In genomic region chr2:54456526-54457325, GRCh38 we compare ENCODE assay signal across 8 cellular contexts. TPM values are rescaled to one million over a fixed set of nuclear protein-coding genes. Genes with fewer than 3 reads are reported as not detected.
A peak's percentile ranks its signal among the peaks of the same experiment; 100 is the strongest.
DNase-seq lines count a peak whose midpoint lies in the region; ATAC-seq, FAIRE-seq and TF ChIP-seq lines count a peak whose summit lies in the region.

No MANE protein-coding gene starts in this region.

- peaks cover 15% of the 10 kb centered on the region for H3K4me1 ChIP-seq in neuron (ENCODE audit: insufficient read depth, low read length)

- H3K27me3 Mint-ChIP-seq in Calu3 (ENCODE audit: unreplicated experiment) = no peaks in the 10 kb centered on the region
- peaks cover 67% of the 10 kb centered on the region for H3K27me3 Mint-ChIP-seq in activated T-cell treated with anti-CD3 and anti-CD28 coated beads, Interleukin-2, amount 50 U/mL, for 24 hours

- no peak for TF ChIP-seq CTCF in Calu3 (IDR thresholded peaks at IDR 0.05; ENCODE audit: unreplicated experiment)

- BruUV-seq in Calu3 (replicated peaks; lab: Mats Ljungman, UMichigan) = no TSS peak

- peak overlapping the region; percentile 49 for H2AFZ ChIP-seq in neuron (ENCODE audit: low read depth, low read length)

- peak; percentile 37 for ATAC-seq in GM21381 (IDR thresholded peaks at IDR 0.05; ENCODE audit: unreplicated experiment)

- peaks cover 31% of the 10 kb centered on the region for H3K4me1 Mint-ChIP-seq in Calu3 (ENCODE audit: low read depth, unreplicated experiment)
- H3K4me1 Mint-ChIP-seq in activated T-cell treated with anti-CD3 and anti-CD28 coated beads, Interleukin-2, amount 50 U/mL, for 24 hours (ENCODE audit: low read depth) = peaks cover 20% of the 10 kb centered on the region

- CTCF ChIA-PET in Calu3 (lab: Charles Lee) = interaction anchor here (0.6 to 0.9 kb wide), 2 partner anchors 15 to 155 kb away, joined by 3 to 5 read pairs; no protein-coding TSS in a partner anchor

- H3K27me3 ChIP-seq in neuron (ENCODE audit: insufficient read depth, low read length) = no peaks in the 10 kb centered on the region

- peak overlapping the region; percentile 66 for H3K27ac Mint-ChIP-seq in Calu3 (ENCODE audit: unreplicated experiment)
- H3K27ac Mint-ChIP-seq in activated T-cell treated with anti-CD3 and anti-CD28 coated beads, Interleukin-2, amount 50 U/mL, for 24 hours = no peak overlapping the region

- no peaks in the 10 kb centered on the region for H3K9me3 ChIP-seq in neuron (ENCODE audit: low read length)

- peak overlapping the region; percentile 51 for H3K4me3 ChIP-seq in neuron (ENCODE audit: low read length)

- H3K9me3 Mint-ChIP-seq in Calu3 (ENCODE audit: low read depth, unreplicated experiment) = no peaks in the 10 kb centered on the region
- no peaks in the 10 kb centered on the region for H3K9me3 Mint-ChIP-seq in activated T-cell treated with anti-CD3 and anti-CD28 coated beads, Interleukin-2, amount 50 U/mL, for 24 hours

- no peak for FAIRE-seq in frontal cortex (lab: Jason Lieb, UNC)

- H3K36me3 Mint-ChIP-seq in Calu3 (ENCODE audit: insufficient read depth, unreplicated experiment) = peaks cover 28% of the 10 kb centered on the region
- no peaks in the 10 kb centered on the region for H3K36me3 Mint-ChIP-seq in activated T-cell treated with anti-CD3 and anti-CD28 coated beads, Interleukin-2, amount 50 U/mL, for 24 hours (ENCODE audit: low read depth)

- H3K4me3 Mint-ChIP-seq in Calu3 (ENCODE audit: low read depth, unreplicated experiment) = peak overlapping the region; percentile 97
- H3K4me3 Mint-ChIP-seq in activated T-cell treated with anti-CD3 and anti-CD28 coated beads, Interleukin-2, amount 50 U/mL, for 24 hours = peak overlapping the region; percentile 80

- H3K36me3 ChIP-seq in neuron (ENCODE audit: insufficient read depth, low read length) = no peaks in the 10 kb centered on the region

- DNase-seq in Calu3 = peak; percentile 39
- DNase-seq in NCI-H146 (lab: John Stamatoyannopoulos, UW) = peak; percentile 70
- DNase-seq in activated T-cell treated with anti-CD3 and anti-CD28 coated beads, Interleukin-2, amount 50 U/mL, for 24 hours = peak; percentile 49
- peak; percentile 52 to 74 for DNase-seq in frontal cortex (ENCODE audit: low spot score in 2 of 2)
- no peak for DNase-seq in foreskin melanocyte
- no peak for DNase-seq in Kasumi-1 (lab: John Stamatoyannopoulos, UW)

- intact Hi-C loops in Calu3 (cut with micrococcal nuclease; ENCODE audit: unreplicated experiment) = loop anchor here (5.0 to 10.0 kb wide), 2 partner anchors 122 to 249 kb away; a partner anchor contains a TSS

RNA-seq across cellular contexts. Expression of gene SPTBN1, which starts 0.6 kb away (rescaled TPM):
- total RNA-seq in Calu3 (2022) (611 and 687 TPM in 2 replicates), frontal cortex (449 TPM)

Comparison
In these comparisons a context has a peak if more than half of its experiments do, and no peak if none do; other contexts are left out.
1. DNase-seq: peak in Calu3 (single experiment), NCI-H146 (single experiment), activated T-cell treated with anti-CD3 and anti-CD28 coated beads, Interleukin-2, amount 50 U/mL, for 24 hours (single experiment) and frontal cortex (2 of 2); none in foreskin melanocyte (single experiment) and Kasumi-1 (0 of 2).